In the genomic region with DNA sequence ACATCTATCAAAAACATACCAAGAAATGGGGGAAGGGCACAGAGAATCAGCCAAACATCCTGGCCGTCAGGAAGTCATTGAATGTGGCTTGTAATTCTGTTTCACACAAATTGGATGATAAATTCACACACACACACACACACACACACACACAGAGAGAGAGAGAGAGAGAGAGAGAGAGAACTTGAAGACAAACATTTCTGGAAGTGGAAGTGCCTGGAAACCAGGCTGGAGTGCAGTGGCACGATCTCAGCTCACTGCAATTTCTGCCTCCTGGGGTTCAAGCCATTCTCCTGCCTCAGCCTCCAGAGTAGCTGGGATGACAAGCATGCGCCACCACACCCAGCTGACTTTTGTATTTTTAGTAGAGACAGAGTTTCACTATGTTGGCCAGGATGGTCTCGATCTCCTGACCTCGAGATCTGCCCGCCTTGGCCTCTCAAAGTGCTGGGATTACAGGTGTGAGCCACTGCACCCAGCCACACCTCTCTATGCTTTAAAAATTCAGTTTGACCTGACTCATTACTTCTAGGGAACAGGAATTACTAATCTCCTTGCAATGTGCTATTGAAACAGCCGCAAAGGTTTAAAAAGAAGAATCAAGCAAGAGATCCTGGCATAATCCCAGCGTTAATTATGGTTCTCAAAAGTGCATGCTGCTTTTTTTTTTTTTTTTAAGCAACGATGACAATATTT, we compare ENCODE assay signal across 1 cellular context.
TF ChIP-seq lines count a peak whose summit lies in the region.

No MANE protein-coding gene starts in this region.

TF ChIP-seq in HEK293, 187 proteins besides CTCF, POLR2A, EP300 and RAD21:
- no peak for TF ChIP-seq ZNF501 (tag by site-specific recombination; IDR thresholded peaks at IDR 0.05)
- no peak for TF ChIP-seq WT1 (tag by site-specific recombination; IDR thresholded peaks at IDR 0.05)
- TF ChIP-seq ZNF777 (tag by site-specific recombination; IDR thresholded peaks at IDR 0.05; ENCODE audit: borderline replicate concordance): no peak
- no peak for TF ChIP-seq YY1 (tag by site-specific recombination; IDR thresholded peaks at IDR 0.05)
- no peak for TF ChIP-seq ZNF530 (tag by site-specific recombination; IDR thresholded peaks at IDR 0.05; ENCODE audit: low read depth)
- TF ChIP-seq GLIS1 (tag by site-specific recombination; IDR thresholded peaks at IDR 0.05): peak; percentile 43
- TF ChIP-seq, protein P1, sequence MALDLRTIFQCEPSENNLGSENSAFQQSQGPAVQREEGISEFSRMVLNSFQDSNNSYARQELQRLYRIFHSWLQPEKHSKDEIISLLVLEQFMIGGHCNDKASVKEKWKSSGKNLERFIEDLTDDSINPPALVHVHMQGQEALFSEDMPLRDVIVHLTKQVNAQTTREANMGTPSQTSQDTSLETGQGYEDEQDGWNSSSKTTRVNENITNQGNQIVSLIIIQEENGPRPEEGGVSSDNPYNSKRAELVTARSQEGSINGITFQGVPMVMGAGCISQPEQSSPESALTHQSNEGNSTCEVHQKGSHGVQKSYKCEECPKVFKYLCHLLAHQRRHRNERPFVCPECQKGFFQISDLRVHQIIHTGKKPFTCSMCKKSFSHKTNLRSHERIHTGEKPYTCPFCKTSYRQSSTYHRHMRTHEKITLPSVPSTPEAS (tag by site-specific recombination; IDR thresholded peaks at IDR 0.05): 0 out of 2 replicates have a peak, but pooled peaks have one; percentile 63
- TF ChIP-seq, protein P2, sequence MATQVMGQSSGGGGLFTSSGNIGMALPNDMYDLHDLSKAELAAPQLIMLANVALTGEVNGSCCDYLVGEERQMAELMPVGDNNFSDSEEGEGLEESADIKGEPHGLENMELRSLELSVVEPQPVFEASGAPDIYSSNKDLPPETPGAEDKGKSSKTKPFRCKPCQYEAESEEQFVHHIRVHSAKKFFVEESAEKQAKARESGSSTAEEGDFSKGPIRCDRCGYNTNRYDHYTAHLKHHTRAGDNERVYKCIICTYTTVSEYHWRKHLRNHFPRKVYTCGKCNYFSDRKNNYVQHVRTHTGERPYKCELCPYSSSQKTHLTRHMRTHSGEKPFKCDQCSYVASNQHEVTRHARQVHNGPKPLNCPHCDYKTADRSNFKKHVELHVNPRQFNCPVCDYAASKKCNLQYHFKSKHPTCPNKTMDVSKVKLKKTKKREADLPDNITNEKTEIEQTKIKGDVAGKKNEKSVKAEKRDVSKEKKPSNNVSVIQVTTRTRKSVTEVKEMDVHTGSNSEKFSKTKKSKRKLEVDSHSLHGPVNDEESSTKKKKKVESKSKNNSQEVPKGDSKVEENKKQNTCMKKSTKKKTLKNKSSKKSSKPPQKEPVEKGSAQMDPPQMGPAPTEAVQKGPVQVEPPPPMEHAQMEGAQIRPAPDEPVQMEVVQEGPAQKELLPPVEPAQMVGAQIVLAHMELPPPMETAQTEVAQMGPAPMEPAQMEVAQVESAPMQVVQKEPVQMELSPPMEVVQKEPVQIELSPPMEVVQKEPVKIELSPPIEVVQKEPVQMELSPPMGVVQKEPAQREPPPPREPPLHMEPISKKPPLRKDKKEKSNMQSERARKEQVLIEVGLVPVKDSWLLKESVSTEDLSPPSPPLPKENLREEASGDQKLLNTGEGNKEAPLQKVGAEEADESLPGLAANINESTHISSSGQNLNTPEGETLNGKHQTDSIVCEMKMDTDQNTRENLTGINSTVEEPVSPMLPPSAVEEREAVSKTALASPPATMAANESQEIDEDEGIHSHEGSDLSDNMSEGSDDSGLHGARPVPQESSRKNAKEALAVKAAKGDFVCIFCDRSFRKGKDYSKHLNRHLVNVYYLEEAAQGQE (tag by site-specific recombination; IDR thresholded peaks at IDR 0.05): no peak
